Comparison of ENCODE assay signal across 10 cellular contexts in the genomic region with DNA sequence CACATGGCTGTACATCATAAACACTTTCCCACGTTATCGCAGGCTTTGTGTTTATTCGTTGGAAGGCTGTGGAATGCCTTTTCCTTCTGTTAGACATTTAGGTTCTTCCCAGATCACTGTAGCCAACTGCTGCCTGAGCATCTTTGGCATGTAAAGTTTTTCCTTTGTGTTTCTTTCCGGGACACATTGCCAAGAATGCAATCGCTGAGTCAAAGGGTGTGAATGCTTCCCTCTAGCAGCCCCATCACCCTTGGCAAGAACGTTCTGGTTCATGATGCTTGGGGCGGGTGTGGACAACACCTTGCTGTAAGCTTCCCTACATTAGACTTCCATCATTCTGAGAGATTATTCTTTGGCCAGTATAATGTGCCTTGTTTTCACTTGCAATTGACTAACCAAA.
DNase-seq lines count a peak whose midpoint lies in the region; ATAC-seq and TF ChIP-seq lines count a peak whose summit lies in the region.
"Had no signal": no experiment of that assay in that cellular context is flagged by ENCODE, and none has a peak within 500 bp of the region (broad histone marks: within the 10 kb centered on the region; RNA-seq: fewer than 3 reads in every experiment).

No MANE protein-coding gene starts in this region.

- no peaks in the 10 kb centered on the region for H3K27me3 ChIP-seq in HAP-1 (ENCODE audit: low read depth)
- H3K27me3 ChIP-seq: dorsolateral prefrontal cortex had no signal

- in situ Hi-C loops in ACHN (cut with HindIII; ENCODE audit: low pct_ligation_motif_present, low pct_unique_long_range_greater_than_20kb, low sequenced_read_pairs): no loop called here
- in situ Hi-C loops in HAP-1 (cut with MboI; ENCODE audit: low sequenced_read_pairs): no loop called here

- H3K36me3 Mint-ChIP-seq in MCF 10A (ENCODE audit: insufficient read depth, unreplicated experiment): peaks cover 16% of the 10 kb centered on the region
- H3K36me3 Mint-ChIP-seq in activated CD8-positive, alpha-beta T cell treated with anti-CD3 and anti-CD28 coated beads for 36 hours (ENCODE audit: low read depth): no peaks in the 10 kb centered on the region

- DNase-seq in ACHN (peak; percentile 61), HS-5 (ENCODE audit: low read depth) (peak; percentile 94), MCF 10A (ENCODE audit: unreplicated experiment) (peak; percentile 99), left colon (peak; percentile 13 to 59), HAP-1 (ENCODE audit: low spot score in 2 of 2) (no peak), SKM-1 treated with dmso at 0.1 percent for 144 hours (lab: John Stamatoyannopoulos, UW; ENCODE audit: unreplicated experiment) (no peak), CD1c-positive myeloid dendritic cell (ENCODE audit: extremely low spot score) (no peak)
- no peak for DNase-seq in activated CD8-positive, alpha-beta T cell treated with anti-CD3 and anti-CD28 coated beads for 36 hours
- DNase-seq: CD4-positive, alpha-beta T cell had no signal

- H3K4me1 ChIP-seq in HAP-1: no peaks in the 10 kb centered on the region

- H3K4me3 ChIP-seq in HAP-1: no peak overlapping the region
- H3K4me3 ChIP-seq: dorsolateral prefrontal cortex had no signal

- BruUV-seq in MCF 10A (replicated peaks; lab: Mats Ljungman, UMichigan): no TSS peak

- H3K9me3 ChIP-seq in HAP-1: no peaks in the 10 kb centered on the region

- peak overlapping the region; percentile 98 for H3K27ac Mint-ChIP-seq in MCF 10A (ENCODE audit: low read depth, unreplicated experiment)
- H3K27ac Mint-ChIP-seq in activated CD8-positive, alpha-beta T cell treated with anti-CD3 and anti-CD28 coated beads for 36 hours: no peak overlapping the region
- H3K27ac Mint-ChIP-seq: CD4-positive, alpha-beta T cell had no signal

- peak overlapping the region; percentile 67 for H3K4me3 Mint-ChIP-seq in MCF 10A (ENCODE audit: unreplicated experiment)
- no peak overlapping the region for H3K4me3 Mint-ChIP-seq in activated CD8-positive, alpha-beta T cell treated with anti-CD3 and anti-CD28 coated beads for 36 hours
- H3K4me3 Mint-ChIP-seq: CD4-positive, alpha-beta T cell had no signal

- H3K36me3 ChIP-seq in HAP-1 (replicated peaks): no peaks in the 10 kb centered on the region

- H3K9me3 Mint-ChIP-seq in MCF 10A (ENCODE audit: unreplicated experiment): no peaks in the 10 kb centered on the region
- H3K9me3 Mint-ChIP-seq in activated CD8-positive, alpha-beta T cell treated with anti-CD3 and anti-CD28 coated beads for 36 hours: no peaks in the 10 kb centered on the region
- H3K9me3 Mint-ChIP-seq: CD4-positive, alpha-beta T cell had no signal

- H3K4me1 Mint-ChIP-seq in MCF 10A (ENCODE audit: insufficient read depth, unreplicated experiment): peaks cover 60% of the 10 kb centered on the region
- H3K4me1 Mint-ChIP-seq in activated CD8-positive, alpha-beta T cell treated with anti-CD3 and anti-CD28 coated beads for 36 hours (ENCODE audit: low read depth): peaks cover 11% of the 10 kb centered on the region

- POLR2A ChIA-PET in MCF 10A (lab: Yijun Ruan, JAX): interaction anchor here (0.7 to 3.3 kb wide), 7 partner anchors 10 to 420 kb away, joined by 3 to 42 read pairs (median 7); no protein-coding TSS in a partner anchor
- POLR2A ChIA-PET in activated CD8-positive, alpha-beta T cell treated with anti-CD3 and anti-CD28 coated beads for 36 hours (lab: Charles Lee): no interaction called here

- peak; percentile 84 for ATAC-seq in left colon
- ATAC-seq in activated CD8-positive, alpha-beta T cell treated with anti-CD3 and anti-CD28 coated beads for 36 hours: no peak

- TF ChIP-seq CTCF in MCF 10A (IDR thresholded peaks at IDR 0.05; ENCODE audit: unreplicated experiment): no peak
- TF ChIP-seq CTCF in activated CD8-positive, alpha-beta T cell treated with anti-CD3 and anti-CD28 coated beads for 36 hours (IDR thresholded peaks at IDR 0.05): no peak

- no peaks in the 10 kb centered on the region for H3K27me3 Mint-ChIP-seq in MCF 10A (ENCODE audit: insufficient read depth, unreplicated experiment)
- no peaks in the 10 kb centered on the region for H3K27me3 Mint-ChIP-seq in activated CD8-positive, alpha-beta T cell treated with anti-CD3 and anti-CD28 coated beads for 36 hours

- CTCF ChIA-PET in MCF 10A (lab: Yijun Ruan, JAX): interaction anchor here (0.8 kb wide), 1 partner anchor 11 kb away, joined by 3 read pairs; no protein-coding TSS in a partner anchor
- CTCF ChIA-PET in activated CD8-positive, alpha-beta T cell treated with anti-CD3 and anti-CD28 coated beads for 36 hours (lab: Charles Lee): no interaction called here

- intact Hi-C loops in MCF 10A (cut with micrococcal nuclease): loop anchor here (1.0 to 2.0 kb wide), 3 partner anchors 10 to 60 kb away; no protein-coding TSS in a partner anchor
- intact Hi-C loops in left colon (cut with DNase I, micrococcal nuclease): no loop called here
- intact Hi-C loops in activated CD8-positive, alpha-beta T cell treated with anti-CD3 and anti-CD28 coated beads for 36 hours (cut with micrococcal nuclease): no loop called here

Comparison
In these comparisons a context has a peak if more than half of its experiments do, and no peak if none do; other contexts are left out.
1. DNase-seq: peak in ACHN (single experiment), HS-5 (single experiment), MCF 10A (single experiment) and left colon (2 of 2); none in activated CD8-positive, alpha-beta T cell treated with anti-CD3 and anti-CD28 coated beads for 36 hours (single experiment), HAP-1 (0 of 2), SKM-1 treated with dmso at 0.1 percent for 144 hours (single experiment) and CD1c-positive myeloid dendritic cell (single experiment).